In the genomic region with DNA sequence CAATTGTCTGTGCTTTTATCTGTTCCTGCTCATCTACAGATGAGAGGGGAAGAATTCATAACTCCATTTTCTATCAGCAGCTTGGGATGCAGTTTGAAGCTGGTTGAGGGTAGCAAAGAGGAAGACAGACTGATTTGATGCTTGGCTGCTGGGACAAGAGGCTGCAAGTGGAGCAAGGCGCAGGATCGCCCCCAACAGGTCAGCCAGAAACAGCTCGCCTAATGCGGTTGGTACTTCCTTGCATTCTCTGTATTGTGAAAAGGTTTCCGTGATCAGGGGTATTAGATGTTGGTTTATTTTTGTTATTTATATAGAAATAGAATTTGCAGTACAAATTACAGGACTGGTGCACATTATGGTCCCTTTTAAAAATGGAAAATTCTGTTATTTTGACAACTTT, we compare ENCODE assay signal across 11 cellular contexts. TPM values are rescaled to one million over a fixed set of nuclear protein-coding genes. Genes with fewer than 3 reads are reported as not detected.
DNase-seq lines count a peak whose midpoint lies in the region; ATAC-seq and TF ChIP-seq lines count a peak whose summit lies in the region.
"Had no signal": no experiment of that assay in that cellular context is flagged by ENCODE, and none has a peak within 500 bp of the region (broad histone marks: within the 10 kb centered on the region; RNA-seq: fewer than 3 reads in every experiment).

No MANE protein-coding gene starts in this region.

- DNase-seq in BE2C (peak; percentile 12), OCI-M1 (lab: John Stamatoyannopoulos, UW) (peak; percentile 35), germinal center (ENCODE audit: low spot score) (peak; percentile 19), foreskin melanocyte (no peak)
- DNase-seq: activated effector memory CD4-positive, alpha-beta T cell treated with Interleukin-2 at 50 U/mL for 16 hours; NCI-H2227 treated with DMSO at 0.1 percent for 48 hours had no signal

- no peak overlapping the region for H3K4me3 ChIP-seq in BE2C (ENCODE audit: low read depth, low read length)

- H3K36me3 ChIP-seq in BE2C, result no peaks in the 10 kb centered on the region

- H3K9me3 ChIP-seq in BE2C, result no peaks in the 10 kb centered on the region; the same call in 1 of the 2 replicates

- ATAC-seq in HG03139 (IDR thresholded peaks at IDR 0.05; ENCODE audit: unreplicated experiment), result no peak
- ATAC-seq in GM19452 (IDR thresholded peaks at IDR 0.05; ENCODE audit: unreplicated experiment), result no peak
- no peak for ATAC-seq in GM21360 (IDR thresholded peaks at IDR 0.05; ENCODE audit: unreplicated experiment)
- ATAC-seq: left lobe of liver had no signal

- H3K4me1 ChIP-seq in BE2C, result no peaks in the 10 kb centered on the region

- peak; percentile 47 for TF ChIP-seq CTCF in BE2C (IDR thresholded peaks at IDR 0.05; ENCODE audit: low read depth, low read length)
- TF ChIP-seq CTCF in GM12874 (IDR thresholded peaks at IDR 0.05; ENCODE audit: insufficient read depth, low read depth, low read length), result peak; percentile 37; the same call in 1 of the 2 replicates

- H3K27me3 ChIP-seq in BE2C, result no peaks in the 10 kb centered on the region

RNA-seq across cellular contexts. Expression of a gene that starts 40.6 kb away (rescaled TPM):
- 16.1 TPM for polyA plus RNA-seq in BE2C (2012; ENCODE audit: insufficient read depth, insufficient read length, low read depth)
